1 cellular context compared by ENCODE assay signal in genomic region chr12:112961074-112961473, GRCh38.
TF ChIP-seq lines count a peak whose summit lies in the region.

No MANE protein-coding gene starts in this region.

TF ChIP-seq in IMR-90, 13 proteins besides CTCF, POLR2A, EP300 and RAD21:
- TF ChIP-seq BHLHE40 (IDR thresholded peaks at IDR 0.05; ENCODE audit: low read depth, low read length), result no peak
- TF ChIP-seq RFX5 (IDR thresholded peaks at IDR 0.05; ENCODE audit: low read depth, low read length), result no peak
- no peak for TF ChIP-seq CHD1 (IDR thresholded peaks at IDR 0.05; ENCODE audit: low read depth, low read length)
- TF ChIP-seq MAZ (IDR thresholded peaks at IDR 0.05; ENCODE audit: borderline replicate concordance, low read depth, low read length), result no peak
- no peak for TF ChIP-seq MAFK (IDR thresholded peaks at IDR 0.05; ENCODE audit: low read depth, low read length)
- no peak for TF ChIP-seq NFE2L2 (IDR thresholded peaks at IDR 0.05; ENCODE audit: low read depth, low read length)
- no peak for TF ChIP-seq SMC3 (IDR thresholded peaks at IDR 0.05; ENCODE audit: low read depth, low read length)
- TF ChIP-seq FOS (IDR thresholded peaks at IDR 0.05; ENCODE audit: low read depth, low read length), result no peak
- TF ChIP-seq USF2 (IDR thresholded peaks at IDR 0.05; ENCODE audit: low read depth, low read length), result no peak
- no peak for TF ChIP-seq CEBPB (IDR thresholded peaks at IDR 0.05; ENCODE audit: low read depth, low read length)
- TF ChIP-seq ELK1 (IDR thresholded peaks at IDR 0.05; ENCODE audit: borderline replicate concordance, low read depth, low read length), result no peak
- no peak for TF ChIP-seq MXI1 (IDR thresholded peaks at IDR 0.05; ENCODE audit: borderline replicate concordance, low read depth, low read length)
- TF ChIP-seq RCOR1 (IDR thresholded peaks at IDR 0.05; ENCODE audit: insufficient replicate concordance, low read length), result no peak
TF ChIP-seq in IMR-90: peak in this region for 0.
